Comparison of ENCODE assay signal across 8 cellular contexts in the genomic region with DNA sequence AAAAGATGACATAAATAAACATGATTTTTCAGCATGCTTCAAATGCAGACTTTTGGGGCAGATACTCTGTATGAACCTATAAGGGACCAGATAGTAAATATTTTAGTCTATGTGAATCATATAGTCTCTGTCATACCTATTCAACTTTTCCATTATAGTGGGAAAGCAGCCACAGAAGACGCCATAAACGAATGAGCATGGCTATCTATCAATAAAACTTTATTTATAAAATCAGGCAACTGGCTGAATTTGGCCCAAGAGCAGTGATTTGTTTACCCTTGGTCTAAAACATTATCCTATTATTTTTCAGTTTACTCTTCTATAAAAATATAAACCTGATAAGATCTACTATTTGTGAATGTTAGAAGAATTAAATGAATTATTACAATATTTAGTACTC.
"Had no signal": no experiment of that assay in that cellular context is flagged by ENCODE, and none has a peak within 500 bp of the region (broad histone marks: within the 10 kb centered on the region; RNA-seq: fewer than 3 reads in every experiment).

No MANE protein-coding gene starts in this region.

- ATAC-seq: GM12878 had no signal

- H3K4me3 ChIP-seq: GM12878 had no signal

- DNase-seq: GDM1, GF-D8 had no signal

- FAIRE-seq: G401.6, GM12878, GM12891, GM12892, GM18507, GM19239 had no signal
